ENCODE assay signal across 18 cellular contexts in the genomic region with DNA sequence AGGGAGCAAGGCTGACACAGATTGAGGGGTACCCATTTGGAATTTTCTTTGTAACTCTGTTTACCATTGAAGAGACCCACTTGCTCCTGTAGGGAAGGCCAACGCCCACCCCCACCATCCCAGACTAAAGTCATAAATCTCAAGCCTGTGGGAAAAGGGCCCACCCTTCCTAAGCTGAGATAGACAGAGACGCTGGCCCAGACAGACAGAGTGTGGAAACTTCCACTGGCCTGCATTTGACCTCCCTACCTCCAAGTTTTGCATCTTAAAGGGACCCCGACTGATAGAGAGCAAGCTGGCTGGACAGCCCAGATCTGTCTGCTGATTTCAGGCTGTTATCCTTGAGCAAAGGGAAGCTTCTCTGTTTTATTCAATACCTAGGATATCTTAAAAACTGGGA. TPM values are rescaled to one million over a fixed set of nuclear protein-coding genes. Genes with fewer than 3 reads are reported as not detected.
DNase-seq lines count a peak whose midpoint lies in the region; ATAC-seq and TF ChIP-seq lines count a peak whose summit lies in the region.
"Had no signal": no experiment of that assay in that cellular context is flagged by ENCODE, and none has a peak within 500 bp of the region (broad histone marks: within the 10 kb centered on the region; RNA-seq: fewer than 3 reads in every experiment).

No MANE protein-coding gene starts in this region.

- H3K9ac ChIP-seq in endodermal cell (ENCODE audit: extremely low read depth, low read length, poor library complexity, severe bottlenecking) (no peak overlapping the region), skeletal muscle tissue (ENCODE audit: low read depth in 1 of 3, low read length in 3 of 3) (no peak overlapping the region), neuronal stem cell (ENCODE audit: low read depth, low read length, poor library complexity) (no peak overlapping the region)

- peaks cover 4% of the 10 kb centered on the region for H3K27me3 Mint-ChIP-seq in endodermal cell (ENCODE audit: insufficient read depth)
- H3K27me3 Mint-ChIP-seq: activated CD8-positive, alpha-beta T cell treated with anti-CD3 and anti-CD28 coated beads for 36 hours; progenitor cell of endocrine pancreas had no signal

- ATAC-seq in HG03196 (IDR thresholded peaks at IDR 0.05; ENCODE audit: unreplicated experiment), result no peak
- ATAC-seq: activated CD8-positive, alpha-beta T cell treated with anti-CD3 and anti-CD28 coated beads for 36 hours; stimulated activated naive CD8-positive, alpha-beta T cell treated with anti-CD3 and anti-CD28 coated beads, Interleukin-15, Interleukin-2, amounts not matched to agents 100 U/mL and 50 U/mL, for 24 hours; T-cell had no signal

- no peak overlapping the region for H2BK5ac ChIP-seq in neuronal stem cell (ENCODE audit: low read length)

- H3K36me3 ChIP-seq in endodermal cell (ENCODE audit: control insufficient read depth, insufficient read depth, low read length), result no peaks in the 10 kb centered on the region
- no peaks in the 10 kb centered on the region for H3K36me3 ChIP-seq in skeletal muscle tissue (ENCODE audit: control insufficient read depth in 3 of 3, insufficient read depth in 3 of 3, low read length in 3 of 3)
- no peaks in the 10 kb centered on the region for H3K36me3 ChIP-seq in neuronal stem cell (replicated peaks in 1 of 2; ENCODE audit: control insufficient read depth in 2 of 2, insufficient read depth in 2 of 2, low read length in 2 of 2)

- H3K36me3 Mint-ChIP-seq in endodermal cell (ENCODE audit: low read depth), result peaks cover 1% of the 10 kb centered on the region
- H3K36me3 Mint-ChIP-seq: T-cell had no signal

- H2AFZ ChIP-seq in neuronal stem cell (ENCODE audit: low read length), result no peak overlapping the region

- H3K27ac Mint-ChIP-seq in endodermal cell, result no peak overlapping the region
- H3K27ac Mint-ChIP-seq: activated CD8-positive, alpha-beta T cell treated with anti-CD3 and anti-CD28 coated beads for 36 hours; progenitor cell of endocrine pancreas; T-cell had no signal

- H4K91ac ChIP-seq in neuronal stem cell (ENCODE audit: low read depth, low read length, poor library complexity), result no peak overlapping the region

- H3K9me3 ChIP-seq in endodermal cell (ENCODE audit: control insufficient read depth, low read length) (peaks cover 8% of the 10 kb centered on the region), skeletal muscle tissue (ENCODE audit: control insufficient read depth in 3 of 3, low read length in 3 of 3) (no peaks in the 10 kb centered on the region), neuronal stem cell (replicated peaks in 1 of 2; ENCODE audit: control insufficient read depth in 2 of 2, insufficient read depth in 1 of 2, low read depth in 1 of 2, low read length in 2 of 2) (no peaks in the 10 kb centered on the region)

- no peak overlapping the region for H4K8ac ChIP-seq in neuronal stem cell (ENCODE audit: low read depth, low read length)

- H3K4me3 ChIP-seq in endodermal cell (ENCODE audit: low read length) (no peak overlapping the region), skeletal muscle tissue (ENCODE audit: low read length in 3 of 3) (no peak overlapping the region), neuronal stem cell (ENCODE audit: low read length in 2 of 2) (no peak overlapping the region)

- H3K79me1 ChIP-seq in neuronal stem cell (ENCODE audit: low read depth, low read length), result no peaks in the 10 kb centered on the region

- no peaks in the 10 kb centered on the region for H3K27me3 ChIP-seq in endodermal cell (ENCODE audit: control insufficient read depth, insufficient read depth, low read length, poor library complexity, severe bottlenecking)
- H3K27me3 ChIP-seq in skeletal muscle tissue (ENCODE audit: control insufficient read depth in 3 of 3, insufficient read depth in 3 of 3, low read length in 3 of 3), result peaks cover 0 to 3% (median 0%) of the 10 kb centered on the region in 3 donors
- H3K27me3 ChIP-seq in neuronal stem cell (ENCODE audit: control insufficient read depth in 3 of 3, insufficient read depth in 3 of 3, low read depth in 1 of 3, low read length in 3 of 3), result peaks cover 0 to 13% (median 2%) of the 10 kb centered on the region in 3 experiments

- H3K4me2 ChIP-seq in neuronal stem cell (ENCODE audit: insufficient read depth, low read length, poor library complexity, severe bottlenecking), result no peak overlapping the region

- no peak overlapping the region for H2BK12ac ChIP-seq in neuronal stem cell (ENCODE audit: low read length)

- TF ChIP-seq CTCF in endodermal cell (conservative IDR thresholded peaks at IDR 0.05), result no peak

- H3K14ac ChIP-seq in neuronal stem cell (ENCODE audit: low read length), result no peak overlapping the region

- peaks cover 13% of the 10 kb centered on the region for H3K4me1 Mint-ChIP-seq in endodermal cell
- H3K4me1 Mint-ChIP-seq: T-cell had no signal

- no peak overlapping the region for H2AK5ac ChIP-seq in neuronal stem cell (ENCODE audit: low read depth, low read length)

- DNase-seq in HT-29 (ENCODE audit: low spot score) (peak; percentile 0), endodermal cell (peak; percentile 60), iris pigment epithelial cell (ENCODE audit: low read depth) (peak; percentile 78), COLO668 (lab: John Stamatoyannopoulos, UW; ENCODE audit: unreplicated experiment) (no peak), neuronal stem cell (ENCODE audit: low spot score) (no peak)
- DNase-seq in activated T-cell treated with anti-CD3 and anti-CD28 coated beads, Interleukin-2, amount 50 U/mL, for 1 hour, result no peak
- DNase-seq: activated CD8-positive, alpha-beta T cell treated with anti-CD3 and anti-CD28 coated beads for 36 hours; activated naive CD4-positive, alpha-beta T cell treated with Interleukin-2 at 50 U/mL for 16 hours; GF-D8; NCI-H2029; stimulated activated CD4-positive, alpha-beta T cell treated with anti-CD3 and anti-CD28 coated beads, Interleukin-4, amount 100 ng/mL, for 4 hours; stimulated activated naive CD8-positive, alpha-beta T cell treated with anti-CD3 and anti-CD28 coated beads, Interleukin-15, Interleukin-2, amounts not matched to agents 100 U/mL and 50 U/mL, for 24 hours; T-cell had no signal

- H3K27ac ChIP-seq in endodermal cell (ENCODE audit: low read depth, low read length), result no peak overlapping the region
- peak overlapping the region; percentile 59 for H3K27ac ChIP-seq in skeletal muscle tissue (ENCODE audit: low read depth, low read length)
- H3K27ac ChIP-seq in neuronal stem cell (replicated peaks; ENCODE audit: low read length), result no peak overlapping the region

- H3K9me3 Mint-ChIP-seq in endodermal cell, result peaks cover 7% of the 10 kb centered on the region
- H3K9me3 Mint-ChIP-seq: activated CD8-positive, alpha-beta T cell treated with anti-CD3 and anti-CD28 coated beads for 36 hours; T-cell had no signal

- H3K18ac ChIP-seq in neuronal stem cell (ENCODE audit: low read length), result no peak overlapping the region

- H3K4me3 Mint-ChIP-seq in endodermal cell, result no peak overlapping the region
- H3K4me3 Mint-ChIP-seq: activated CD8-positive, alpha-beta T cell treated with anti-CD3 and anti-CD28 coated beads for 36 hours; T-cell had no signal

- H3K4me1 ChIP-seq in endodermal cell (ENCODE audit: control insufficient read depth, insufficient read depth, low read length), result peaks cover 8% of the 10 kb centered on the region
- H3K4me1 ChIP-seq in skeletal muscle tissue (ENCODE audit: control insufficient read depth in 3 of 3, insufficient read depth in 3 of 3, low read length in 3 of 3), result peaks cover 5 to 10% (median 8%) of the 10 kb centered on the region in 3 donors
- H3K4me1 ChIP-seq in neuronal stem cell (ENCODE audit: control insufficient read depth in 2 of 2, insufficient read depth in 1 of 2, low read depth in 1 of 2, low read length in 2 of 2), result peaks cover 0 to 5% of the 10 kb centered on the region in 2 donors

- no peak overlapping the region for H2BK15ac ChIP-seq in neuronal stem cell (ENCODE audit: low read length)

- 0 to 74% methylated on average over 1 to 3 of the region's 3 CpGs for WGBS in endodermal cell (ENCODE audit: insufficient coverage in 1 of 2, insufficient read length in 1 of 2), 2 experiments
- WGBS in neuronal stem cell (ENCODE audit: extremely low coverage in 2 of 2, insufficient read length in 2 of 2, insufficient replicate concordance in 1 of 2), 2 donors, result no CpG with 5 or more reads among the region's 3 CpGs

- no peak overlapping the region for H3K23ac ChIP-seq in neuronal stem cell (ENCODE audit: low read depth, low read length, poor library complexity)

- H3K4ac ChIP-seq in neuronal stem cell (ENCODE audit: low read length), result no peak overlapping the region

- H2BK120ac ChIP-seq in neuronal stem cell (ENCODE audit: low read depth, low read length), result no peak overlapping the region

RNA-seq across cellular contexts. Expression of a gene that starts 48.2 kb away (rescaled TPM):
- total RNA-seq in HT-29 (2014; rRNA removed; shearing (Covaris generic)), result not detected in 2 replicates
- total RNA-seq in endodermal cell (under 1 TPM in 1 of 2 donors, not detected in 1; 0.09 TPM), skeletal muscle tissue (not detected)
- 0.21 TPM for polyA plus RNA-seq in endodermal cell (2013, experiment 1 of 2)
- 0.33 TPM for polyA plus RNA-seq in endodermal cell (2013, experiment 2 of 2)
- 0.04 TPM for polyA plus RNA-seq in neuronal stem cell (2013, experiment 1 of 2)
- 0.03 TPM for polyA plus RNA-seq in neuronal stem cell (2013, experiment 2 of 2)
- total RNA-seq: LHCN-M2, lower leg skin had no signal

Comparison
In these comparisons a context has a peak if more than half of its experiments do, and no peak if none do; other contexts are left out.
1. DNase-seq: peak in HT-29 (single experiment), endodermal cell (single experiment) and iris pigment epithelial cell (single experiment); none in activated T-cell treated with anti-CD3 and anti-CD28 coated beads, Interleukin-2, amount 50 U/mL, for 1 hour (single experiment), COLO668 (single experiment) and neuronal stem cell (single experiment).